26 cellular contexts compared by ENCODE assay signal in genomic region chr6:92979281-92979680, GRCh38.
"Had no signal": no experiment of that assay in that cellular context is flagged by ENCODE, and none has a peak within 500 bp of the region (broad histone marks: within the 10 kb centered on the region; RNA-seq: fewer than 3 reads in every experiment).

No MANE protein-coding gene starts in this region.

- H3K27me3 ChIP-seq: esophagus squamous epithelium, gastroesophageal sphincter, heart left ventricle, left lung, right atrium auricular region, suprapubic skin, tibial nerve had no signal

- FAIRE-seq: TTC549 had no signal

- DNase-seq: activated CD4-positive, alpha-beta T cell treated with anti-CD3 and anti-CD28 coated beads for 48 hours; activated CD4-positive, alpha-beta T cell treated with anti-CD3 and anti-CD28 coated beads, Interleukin-2, amount 50 U/mL, for 48 hours; activated CD8-positive, alpha-beta memory T cell treated with anti-CD3 and anti-CD28 coated beads for 24 hours; activated effector memory CD4-positive, alpha-beta T cell treated with Interleukin-2 at 50 U/mL for 16 hours; activated naive CD4-positive, alpha-beta T cell treated with Interleukin-2 at 50 U/mL for 16 hours; aorta; central memory CD4-positive, alpha-beta T cell; esophagus squamous epithelium; heart left ventricle; kidney glomerular epithelial cell; left lung; mesendoderm; natural killer cell; stimulated activated CD4-positive, alpha-beta T cell treated with anti-CD3 and anti-CD28 coated beads, Interleukin-15, amount 100 ng/mL, for 24 hours; stimulated activated CD4-positive, alpha-beta T cell treated with anti-CD3 and anti-CD28 coated beads, Interleukin-2, amount 100 ng/mL, for 24 hours; stimulated activated naive B cell treated with anti-CD40 and anti-IgM and Interleukin-4, amounts not matched to agents 10 μg/mL and 1 μg/mL and 100 μg/mL, for 72 hours; WERI-Rb-1 had no signal

- H3K4me1 ChIP-seq: esophagus squamous epithelium, gastroesophageal sphincter, heart left ventricle, left lung, prostate gland, right atrium auricular region, suprapubic skin, tibial nerve had no signal

- H3K27ac ChIP-seq: epithelial cell of prostate, esophagus squamous epithelium, gastroesophageal sphincter, heart left ventricle, left lung, prostate gland, right atrium auricular region, suprapubic skin, tibial nerve, WERI-Rb-1 had no signal

- H3K36me3 ChIP-seq: esophagus squamous epithelium, gastroesophageal sphincter, heart left ventricle, left lung, prostate gland, right atrium auricular region, suprapubic skin, tibial nerve, WERI-Rb-1 had no signal

- H3K9me3 ChIP-seq: esophagus squamous epithelium, gastroesophageal sphincter, heart left ventricle, left lung, prostate gland, right atrium auricular region, suprapubic skin, tibial nerve had no signal

- ATAC-seq: activated CD4-positive, CD25-positive, alpha-beta regulatory T cell treated with anti-CD3 and anti-CD28 coated beads, Interleukin-2, amount 50 U/mL, for 24 hours; gastroesophageal sphincter; heart left ventricle; left lung; natural killer cell; stimulated activated naive B cell treated with anti-CD40 and anti-IgM and Interleukin-4, amounts not matched to agents 10 μg/mL and 1 μg/mL and 100 μg/mL, for 72 hours had no signal

- H3K4me3 ChIP-seq: esophagus squamous epithelium, gastroesophageal sphincter, heart left ventricle, left lung, lung, prostate gland, right atrium auricular region, suprapubic skin, tibial nerve had no signal
